8 cellular contexts compared by ENCODE assay signal in the genomic region with DNA sequence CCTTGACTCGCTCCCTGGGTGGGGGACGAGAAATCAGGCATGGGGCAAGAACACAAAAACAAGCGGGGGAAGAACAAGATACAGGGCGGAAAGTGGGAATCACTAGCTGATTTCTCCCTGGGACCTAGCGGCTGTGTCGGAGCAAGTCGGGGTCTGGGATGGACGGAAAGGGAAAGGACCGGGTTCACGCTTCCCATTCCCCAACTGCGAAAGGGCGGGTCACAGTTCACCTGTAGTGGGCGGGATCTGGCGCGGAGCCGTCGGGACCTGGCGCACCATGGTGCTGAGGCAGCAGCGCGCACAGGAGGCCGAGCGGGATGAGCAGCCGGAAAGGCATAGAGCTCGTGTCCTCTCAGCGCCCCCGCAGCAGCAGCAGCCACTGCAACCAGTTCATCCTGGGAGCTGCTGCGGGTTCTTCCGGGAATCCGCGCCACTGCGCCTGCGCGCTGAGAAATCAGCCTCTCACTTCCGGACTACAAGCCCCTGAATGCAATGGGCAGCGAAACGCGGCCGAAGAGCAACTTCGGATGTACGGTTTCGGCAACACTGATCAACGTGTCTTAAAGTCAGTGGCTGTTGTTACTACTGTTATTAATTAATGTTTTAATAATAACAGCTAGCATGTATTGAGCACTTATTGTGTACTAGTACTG. TPM values are rescaled to one million over a fixed set of nuclear protein-coding genes. Genes with fewer than 3 reads are reported as not detected.
A peak's percentile ranks its signal among the peaks of the same experiment; 100 is the strongest.
DNase-seq lines count a peak whose midpoint lies in the region; ATAC-seq and TF ChIP-seq lines count a peak whose summit lies in the region.

A gene with protein sequence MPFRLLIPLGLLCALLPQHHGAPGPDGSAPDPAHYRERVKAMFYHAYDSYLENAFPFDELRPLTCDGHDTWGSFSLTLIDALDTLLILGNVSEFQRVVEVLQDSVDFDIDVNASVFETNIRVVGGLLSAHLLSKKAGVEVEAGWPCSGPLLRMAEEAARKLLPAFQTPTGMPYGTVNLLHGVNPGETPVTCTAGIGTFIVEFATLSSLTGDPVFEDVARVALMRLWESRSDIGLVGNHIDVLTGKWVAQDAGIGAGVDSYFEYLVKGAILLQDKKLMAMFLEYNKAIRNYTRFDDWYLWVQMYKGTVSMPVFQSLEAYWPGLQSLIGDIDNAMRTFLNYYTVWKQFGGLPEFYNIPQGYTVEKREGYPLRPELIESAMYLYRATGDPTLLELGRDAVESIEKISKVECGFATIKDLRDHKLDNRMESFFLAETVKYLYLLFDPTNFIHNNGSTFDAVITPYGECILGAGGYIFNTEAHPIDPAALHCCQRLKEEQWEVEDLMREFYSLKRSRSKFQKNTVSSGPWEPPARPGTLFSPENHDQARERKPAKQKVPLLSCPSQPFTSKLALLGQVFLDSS (minus strand): TSS at position 415 of the 653 bp plus-strand sequence. CDS start 78 bp downstream, at position 337.

- TF ChIP-seq CTCF in liver (IDR thresholded peaks at IDR 0.05; ENCODE audit: low read depth, low read length, missing input control): no peak

- H3K4me1 ChIP-seq in liver (ENCODE audit: control insufficient read depth in 4 of 4, insufficient read depth in 4 of 4, low read length in 3 of 4): peaks cover 2 to 32% (median 26%) of the 10 kb centered on the region in 4 donors

- peak; percentile 81 for ATAC-seq in GM19397 (IDR thresholded peaks at IDR 0.05; ENCODE audit: unreplicated experiment)

- H3K4me3 ChIP-seq in liver (ENCODE audit: low read depth in 1 of 3, low read length in 3 of 3): peak within 1 kb of the TSS; percentile 59 to 100 (median 87)

- H3K27ac ChIP-seq in liver (ENCODE audit: low read depth in 1 of 2, low read length in 2 of 2): peak within 1 kb of the TSS; percentile 61 to 95

- DNase-seq in C1 segment of cervical spinal cord (lab: John Stamatoyannopoulos, UW) (peak; percentile 19 to 95 (median 88)), HK-2 (ENCODE audit: unreplicated experiment) (peak; percentile 99), NCI-H82 treated with DMSO at 0.1 percent for 48 hours (lab: John Stamatoyannopoulos, UW; ENCODE audit: unreplicated experiment) (peak; percentile 81), dermis microvascular lymphatic vessel endothelial cell (ENCODE audit: low read depth in 2 of 2) (peak; percentile 77 to 94)
- peak; percentile 92 to 95 for DNase-seq in activated CD4-positive, alpha-beta T cell treated with anti-CD3 and anti-CD28 coated beads, Interleukin-2, amount 50 U/mL, for 48 hours
- peak; percentile 91 for DNase-seq in stimulated activated CD4-positive, alpha-beta T cell treated with anti-CD3 and anti-CD28 coated beads, Interleukin-4, amount 100 ng/mL, for 1 hour

- under 1% methylated on average over 42 of the region's 42 CpGs for WGBS in liver

- H3K27me3 ChIP-seq in liver (ENCODE audit: control insufficient read depth in 4 of 4, insufficient read depth in 4 of 4, low read length in 3 of 4): no peaks in the 10 kb centered on the region

- no peaks in the 10 kb centered on the region for H3K9me3 ChIP-seq in liver (ENCODE audit: control insufficient read depth in 4 of 4, low read length in 3 of 4)

- TF ChIP-seq RAD21 in liver (IDR thresholded peaks at IDR 0.05): peak; percentile 47 to 54

- H3K36me3 ChIP-seq in liver (ENCODE audit: control insufficient read depth in 4 of 4, insufficient read depth in 3 of 4, low read depth in 1 of 4, low read length in 3 of 4): peaks cover 0 to 9% (median 4%) of the 10 kb centered on the region in 4 donors

- H3K9ac ChIP-seq in liver (ENCODE audit: low read depth in 1 of 2, low read length in 2 of 2): peak within 1 kb of the TSS; percentile 31 to 97

TF ChIP-seq in liver, 16 proteins besides CTCF, POLR2A, EP300 and RAD21:
- TF ChIP-seq, protein P1, sequence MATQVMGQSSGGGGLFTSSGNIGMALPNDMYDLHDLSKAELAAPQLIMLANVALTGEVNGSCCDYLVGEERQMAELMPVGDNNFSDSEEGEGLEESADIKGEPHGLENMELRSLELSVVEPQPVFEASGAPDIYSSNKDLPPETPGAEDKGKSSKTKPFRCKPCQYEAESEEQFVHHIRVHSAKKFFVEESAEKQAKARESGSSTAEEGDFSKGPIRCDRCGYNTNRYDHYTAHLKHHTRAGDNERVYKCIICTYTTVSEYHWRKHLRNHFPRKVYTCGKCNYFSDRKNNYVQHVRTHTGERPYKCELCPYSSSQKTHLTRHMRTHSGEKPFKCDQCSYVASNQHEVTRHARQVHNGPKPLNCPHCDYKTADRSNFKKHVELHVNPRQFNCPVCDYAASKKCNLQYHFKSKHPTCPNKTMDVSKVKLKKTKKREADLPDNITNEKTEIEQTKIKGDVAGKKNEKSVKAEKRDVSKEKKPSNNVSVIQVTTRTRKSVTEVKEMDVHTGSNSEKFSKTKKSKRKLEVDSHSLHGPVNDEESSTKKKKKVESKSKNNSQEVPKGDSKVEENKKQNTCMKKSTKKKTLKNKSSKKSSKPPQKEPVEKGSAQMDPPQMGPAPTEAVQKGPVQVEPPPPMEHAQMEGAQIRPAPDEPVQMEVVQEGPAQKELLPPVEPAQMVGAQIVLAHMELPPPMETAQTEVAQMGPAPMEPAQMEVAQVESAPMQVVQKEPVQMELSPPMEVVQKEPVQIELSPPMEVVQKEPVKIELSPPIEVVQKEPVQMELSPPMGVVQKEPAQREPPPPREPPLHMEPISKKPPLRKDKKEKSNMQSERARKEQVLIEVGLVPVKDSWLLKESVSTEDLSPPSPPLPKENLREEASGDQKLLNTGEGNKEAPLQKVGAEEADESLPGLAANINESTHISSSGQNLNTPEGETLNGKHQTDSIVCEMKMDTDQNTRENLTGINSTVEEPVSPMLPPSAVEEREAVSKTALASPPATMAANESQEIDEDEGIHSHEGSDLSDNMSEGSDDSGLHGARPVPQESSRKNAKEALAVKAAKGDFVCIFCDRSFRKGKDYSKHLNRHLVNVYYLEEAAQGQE (IDR thresholded peaks at IDR 0.05): peak; percentile 43
- peak; percentile 4 for TF ChIP-seq TAF1 (conservative IDR thresholded peaks at IDR 0.05)
- peak in 1 of 2 donors; percentile 21 for TF ChIP-seq JUND (IDR thresholded peaks at IDR 0.05)
- peak; percentile 60 for TF ChIP-seq SP1 (IDR thresholded peaks at IDR 0.05)
- no peak for TF ChIP-seq ATF3 (IDR thresholded peaks at IDR 0.05)
- peak; percentile 59 to 67 for TF ChIP-seq HNF4A (conservative IDR thresholded peaks at IDR 0.05)
- peak; percentile 81 for TF ChIP-seq MAX (IDR thresholded peaks at IDR 0.05)
- TF ChIP-seq GABPA (IDR thresholded peaks at IDR 0.05 in 1 of 2, conservative IDR thresholded peaks at IDR 0.05 in 1 of 2): peak; percentile 18 to 87
- peak; percentile 90 to 98 for TF ChIP-seq EGR1 (IDR thresholded peaks at IDR 0.05; ENCODE audit: low read depth in 2 of 2)
- no peak for TF ChIP-seq HNF4G (IDR thresholded peaks at IDR 0.05)
- TF ChIP-seq RXRA (IDR thresholded peaks at IDR 0.05): peak; percentile 82 to 87
- peak; percentile 27 for TF ChIP-seq NR2F2 (IDR thresholded peaks at IDR 0.05)
- peak; percentile 89 for TF ChIP-seq YY1 (IDR thresholded peaks at IDR 0.05)
- TF ChIP-seq FOXA2 (IDR thresholded peaks at IDR 0.05): no peak
- no peak for TF ChIP-seq FOXA1 (IDR thresholded peaks at IDR 0.05)
- TF ChIP-seq, protein P2, sequence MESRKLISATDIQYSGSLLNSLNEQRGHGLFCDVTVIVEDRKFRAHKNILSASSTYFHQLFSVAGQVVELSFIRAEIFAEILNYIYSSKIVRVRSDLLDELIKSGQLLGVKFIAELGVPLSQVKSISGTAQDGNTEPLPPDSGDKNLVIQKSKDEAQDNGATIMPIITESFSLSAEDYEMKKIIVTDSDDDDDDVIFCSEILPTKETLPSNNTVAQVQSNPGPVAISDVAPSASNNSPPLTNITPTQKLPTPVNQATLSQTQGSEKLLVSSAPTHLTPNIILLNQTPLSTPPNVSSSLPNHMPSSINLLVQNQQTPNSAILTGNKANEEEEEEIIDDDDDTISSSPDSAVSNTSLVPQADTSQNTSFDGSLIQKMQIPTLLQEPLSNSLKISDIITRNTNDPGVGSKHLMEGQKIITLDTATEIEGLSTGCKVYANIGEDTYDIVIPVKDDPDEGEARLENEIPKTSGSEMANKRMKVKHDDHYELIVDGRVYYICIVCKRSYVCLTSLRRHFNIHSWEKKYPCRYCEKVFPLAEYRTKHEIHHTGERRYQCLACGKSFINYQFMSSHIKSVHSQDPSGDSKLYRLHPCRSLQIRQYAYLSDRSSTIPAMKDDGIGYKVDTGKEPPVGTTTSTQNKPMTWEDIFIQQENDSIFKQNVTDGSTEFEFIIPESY (IDR thresholded peaks at IDR 0.05): no peak

RNA-seq across cellular contexts. Expression of the gene that starts here (rescaled TPM):
- total RNA-seq in dermis microvascular lymphatic vessel endothelial cell (65.9 and 69.0 TPM in 2 replicates), liver (10 to 100 TPM; 15.5 to 32.5 TPM)
- 10 to 100 TPM; 22.2 to 22.3 TPM for polyA plus RNA-seq in liver

Comparison
In these comparisons a context has a peak if more than half of its experiments do, and no peak if none do; other contexts are left out.
1. Peak in every context shown above with its lines: DNase-seq, ATAC-seq, H3K4me3 ChIP-seq and H3K27ac ChIP-seq.